8 cellular contexts compared by ENCODE assay signal in the genomic region with DNA sequence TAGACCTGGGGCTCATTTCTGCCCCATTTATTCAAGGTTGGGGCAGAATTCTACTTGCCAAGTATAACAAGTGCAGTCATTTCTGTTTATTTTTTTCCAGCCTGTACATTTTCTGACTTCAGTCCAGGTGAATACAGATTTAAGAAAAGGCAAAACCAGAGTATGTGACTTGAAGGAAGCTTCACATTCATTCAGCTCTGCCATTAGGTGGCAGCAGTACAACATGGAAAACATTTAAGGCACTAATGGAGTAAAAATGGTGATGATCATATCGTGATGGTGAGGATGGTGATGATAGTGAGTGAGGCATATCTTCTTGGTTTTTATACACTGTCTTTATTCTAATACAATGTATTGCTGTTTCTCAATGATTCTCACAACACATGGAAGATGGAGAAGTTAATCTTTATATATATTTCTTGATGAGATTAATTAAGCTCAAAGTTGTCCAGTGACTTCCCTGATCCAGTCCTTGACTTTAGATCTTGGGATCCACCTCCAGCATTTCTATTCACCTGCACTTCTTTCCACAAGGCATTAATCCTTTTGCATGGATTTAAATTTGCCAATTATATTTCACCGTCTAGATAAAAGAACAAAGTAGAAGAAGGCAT.
DNase-seq lines count a peak whose midpoint lies in the region; ATAC-seq and TF ChIP-seq lines count a peak whose summit lies in the region.

No MANE protein-coding gene starts in this region.

- no peaks in the 10 kb centered on the region for H3K36me3 ChIP-seq in HCT116 (ENCODE audit: control insufficient read depth in 1 of 2, insufficient read depth in 2 of 2, low read length in 2 of 2)

- H3K27me3 ChIP-seq in HCT116 (ENCODE audit: insufficient read depth, low read length): no peaks in the 10 kb centered on the region

- no peaks in the 10 kb centered on the region for H4K20me1 ChIP-seq in HCT116 (ENCODE audit: insufficient read depth)

- no peak overlapping the region for H3K27ac ChIP-seq in HCT116 (ENCODE audit: low read depth, low read length)

- in situ Hi-C loops in T47D (cut with HindIII; ENCODE audit: low pct_unique_long_range_greater_than_20kb, low sequenced_read_pairs): no loop called here

- peak; percentile 39 for TF ChIP-seq RAD21 in HCT116 (IDR thresholded peaks at IDR 0.05; ENCODE audit: low read depth)

- H2AFZ ChIP-seq in HCT116 (ENCODE audit: low read depth, low read length, poor library complexity, severe bottlenecking): no peak overlapping the region

- H3K9me2 ChIP-seq in HCT116 (ENCODE audit: insufficient read depth): no peaks in the 10 kb centered on the region

- no TSS peak for BruUV-seq in HCT116 (replicated peaks; lab: Mats Ljungman, UMichigan)

- ATAC-seq in HCT116 (no peak), HG02678 (IDR thresholded peaks at IDR 0.05; ENCODE audit: unreplicated experiment) (no peak), GM18520 (IDR thresholded peaks at IDR 0.05; ENCODE audit: unreplicated experiment) (no peak)

- H3K79me2 ChIP-seq in HCT116 (ENCODE audit: insufficient read depth, low read length): no peaks in the 10 kb centered on the region

- DNase-seq in Daoy (ENCODE audit: low read depth) (peak; percentile 5), HCT116 (ENCODE audit: low read depth, low spot score) (peak; percentile 16), NCI-H345 (lab: John Stamatoyannopoulos, UW) (peak; percentile 64), T47D (ENCODE audit: low read depth in 1 of 2, low spot score in 1 of 2) (peak; percentile 31 to 80), medulla oblongata (ENCODE audit: extremely low spot score) (peak; percentile 73)
- DNase-seq in activated CD4-positive, alpha-beta T cell treated with anti-CD3 and anti-CD28 coated beads, Interleukin-2, amount 50 U/mL, for 4 hours: no peak

- intact Hi-C loops in HCT116 (cut with micrococcal nuclease): no loop called here

- H3K9ac ChIP-seq in HCT116 (ENCODE audit: low read length): no peak overlapping the region

- H3K9me3 ChIP-seq in HCT116 (ENCODE audit: control insufficient read depth in 1 of 2, insufficient read depth in 1 of 2, low read depth in 1 of 2, low read length in 2 of 2): no peaks in the 10 kb centered on the region

- no peak for TF ChIP-seq POLR2A in HCT116 (IDR thresholded peaks at IDR 0.05; ENCODE audit: borderline replicate concordance, extremely low read depth, insufficient read depth, insufficient read length)

- POLR2A ChIA-PET in HCT116 (lab: Charles Lee): no interaction called here

- H3K4me1 ChIP-seq in HCT116 (ENCODE audit: control insufficient read depth in 1 of 2, insufficient read depth in 2 of 2, low read length in 2 of 2): no peaks in the 10 kb centered on the region

- peak in 2 of 3 experiments; percentile 46 to 57; a peak in 4 of 6 replicates for TF ChIP-seq CTCF in HCT116 (IDR thresholded peaks at IDR 0.05 in 2 of 3, conservative IDR thresholded peaks at IDR 0.05 in 1 of 3; ENCODE audit: borderline replicate concordance in 1 of 3, insufficient read depth in 1 of 3, low read depth in 2 of 3, low read length in 2 of 3)

- CTCF ChIA-PET in HCT116 (lab: Charles Lee): interaction anchor here (1.4 kb wide), 1 partner anchor 85 kb away, joined by 3 read pairs; no protein-coding TSS in a partner anchor

- H3K4me2 ChIP-seq in HCT116 (ENCODE audit: low read length): no peak overlapping the region

- no peak overlapping the region for H3K4me3 ChIP-seq in HCT116 (replicated peaks in 1 of 2; ENCODE audit: low read depth in 1 of 2, low read length in 2 of 2)

- RAD21 ChIA-PET in HCT116 (lab: Charles Lee; ENCODE audit: low non-redundant PET in 1 of 2, low total read pairs in 2 of 2, uncharacterized antibody in 2 of 2, unreplicated experiment in 2 of 2): no interaction called here

TF ChIP-seq in HCT116, 20 proteins besides CTCF, POLR2A, EP300 and RAD21:
- TF ChIP-seq ZNF274 (IDR thresholded peaks at IDR 0.05; ENCODE audit: low read depth, low read length) (no peak), FOSL1 (IDR thresholded peaks at IDR 0.05; ENCODE audit: low read depth) (no peak)

Comparison
In these comparisons a context has a peak if more than half of its experiments do, and no peak if none do; other contexts are left out.
1. DNase-seq: peak in Daoy (single experiment), HCT116 (single experiment), NCI-H345 (single experiment), T47D (2 of 2) and medulla oblongata (single experiment); none in activated CD4-positive, alpha-beta T cell treated with anti-CD3 and anti-CD28 coated beads, Interleukin-2, amount 50 U/mL, for 4 hours (0 of 2).